1 cellular context compared by ENCODE assay signal in genomic region chr5:137629646-137630045, GRCh38.
TF ChIP-seq lines count a peak whose summit lies in the region.

No MANE protein-coding gene starts in this region.

TF ChIP-seq in GM12878, 131 proteins besides CTCF, POLR2A, EP300 and RAD21 (continued from another document):
- TF ChIP-seq E4F1 (IDR thresholded peaks at IDR 0.05; ENCODE audit: borderline replicate concordance, partially characterized antibody) = no peak
- TF ChIP-seq YBX1 (IDR thresholded peaks at IDR 0.05) = no peak
- no peak for TF ChIP-seq EED (IDR thresholded peaks at IDR 0.05; ENCODE audit: low read depth)
- TF ChIP-seq KDM1A (IDR thresholded peaks at IDR 0.05; ENCODE audit: borderline replicate concordance) = no peak
- TF ChIP-seq KAT2A (conservative IDR thresholded peaks at IDR 0.05; ENCODE audit: control insufficient read depth, low read depth, low read length) = no peak
- TF ChIP-seq MLLT1 (IDR thresholded peaks at IDR 0.05) = no peak
- TF ChIP-seq DPF2 (IDR thresholded peaks at IDR 0.05) = no peak
- TF ChIP-seq RBBP5 (conservative IDR thresholded peaks at IDR 0.05) = no peak
- no peak for TF ChIP-seq SREBF2 (IDR thresholded peaks at IDR 0.05; ENCODE audit: low read length)
- peak; percentile 36; the same call in 1 of the 2 replicates for TF ChIP-seq PKNOX1 (IDR thresholded peaks at IDR 0.05)
- no peak for TF ChIP-seq NFYA (IDR thresholded peaks at IDR 0.05; ENCODE audit: borderline replicate concordance, low read depth, low read length)
- TF ChIP-seq EZH2 (IDR thresholded peaks at IDR 0.05; ENCODE audit: borderline replicate concordance, control insufficient read depth, low read depth, low read length) = no peak
- no peak for TF ChIP-seq MXI1 (IDR thresholded peaks at IDR 0.05; ENCODE audit: low read depth, low read length)
- no peak for TF ChIP-seq CBX3 (IDR thresholded peaks at IDR 0.05; ENCODE audit: borderline replicate concordance, low read depth)
TF ChIP-seq in GM12878: peak in this region for 3.
